24 cellular contexts compared by ENCODE assay signal in genomic region chr7:66804001-66804400, GRCh38.
A peak's percentile ranks its signal among the peaks of the same experiment; 100 is the strongest.
DNase-seq lines count a peak whose midpoint lies in the region; ATAC-seq and TF ChIP-seq lines count a peak whose summit lies in the region.
"Had no signal": no experiment of that assay in that cellular context is flagged by ENCODE, and none has a peak within 500 bp of the region (broad histone marks: within the 10 kb centered on the region; RNA-seq: fewer than 3 reads in every experiment).

No MANE protein-coding gene starts in this region.

- peak in 52 of 56 donors; percentile 12 to 73 (median 48) for TF ChIP-seq CTCF in dorsolateral prefrontal cortex (IDR thresholded peaks at IDR 0.05 in 54 of 56, conservative IDR thresholded peaks at IDR 0.05 in 2 of 56; ENCODE audit: low read depth in 1 of 56, partially characterized antibody in 56 of 56)

- ATAC-seq in stimulated activated memory B cell treated with anti-CD40 and anti-IgM and Interleukin-4, amounts not matched to agents 10 μg/mL and 1 μg/mL and 100 μg/mL, for 72 hours, result no peak
- ATAC-seq in GM21423 (IDR thresholded peaks at IDR 0.05; ENCODE audit: unreplicated experiment), result no peak
- ATAC-seq: effector memory CD8-positive, alpha-beta T cell; esophagus mucosa; GM23338; left lung; natural killer cell treated with Interleukin-12 subunit alpha and Interleukin-12 subunit beta and Interleukin-15 and Interleukin-18, amount 100 ng/mL, for 72 hours had no signal

- peak overlapping the region in 49 of 59 donors; percentile 26 to 90 (median 78) for H3K27ac ChIP-seq in dorsolateral prefrontal cortex
- H3K27ac ChIP-seq: left lung, thoracic aorta had no signal

- intact Hi-C loops in dorsolateral prefrontal cortex (cut with DNase I), result loop anchor here in 1 of 2 donors (10.0 kb wide), 1 partner anchor 139 kb away; no protein-coding TSS in a partner anchor

- H3K27me3 Mint-ChIP-seq in stimulated activated memory B cell treated with anti-CD40 and anti-IgM and Interleukin-4, amounts not matched to agents 10 μg/mL and 1 μg/mL and 100 μg/mL, for 72 hours, result no peaks in the 10 kb centered on the region
- H3K27me3 Mint-ChIP-seq: activated naive CD4-positive, alpha-beta T cell treated with anti-CD3 and anti-CD28 coated beads, Interleukin-2, amount 10 ng/mL, durations not matched to agents 7 days and 5 days; CD8-positive, alpha-beta memory T cell; effector memory CD8-positive, alpha-beta T cell; natural killer cell treated with Interleukin-12 subunit alpha and Interleukin-12 subunit beta and Interleukin-15 and Interleukin-18, amount 100 ng/mL, for 72 hours; progenitor cell of endocrine pancreas had no signal

- DNase-seq in SK-MEL-5 (ENCODE audit: low read depth, low spot score) (peak; percentile 17), dorsolateral prefrontal cortex (peak in 8 of 10 donors; percentile 35 to 71 (median 58)), iris pigment epithelial cell (ENCODE audit: low read depth) (peak; percentile 9), superior temporal gyrus (ENCODE audit: extremely low spot score) (peak; percentile 84), NOMO-1 treated with DMSO at 0.1 percent for 48 hours (lab: John Stamatoyannopoulos, UW; ENCODE audit: unreplicated experiment) (no peak)
- DNase-seq: activated naive CD4-positive, alpha-beta T cell treated with anti-CD3 and anti-CD28 coated beads, Interleukin-2, amount 10 ng/mL, durations not matched to agents 7 days and 5 days; CD8-positive, alpha-beta memory T cell; DMS53; effector memory CD8-positive, alpha-beta T cell; Kasumi-1; left lung; NCI-H1092; NCI-H1930; NCI-H226; NCI-H774; SHP77 treated with DMSO at 0.1 percent for 48 hours; T-helper 1 cell had no signal

- H3K27ac Mint-ChIP-seq in stimulated activated memory B cell treated with anti-CD40 and anti-IgM and Interleukin-4, amounts not matched to agents 10 μg/mL and 1 μg/mL and 100 μg/mL, for 72 hours, result no peak overlapping the region
- H3K27ac Mint-ChIP-seq: activated naive CD4-positive, alpha-beta T cell treated with anti-CD3 and anti-CD28 coated beads, Interleukin-2, amount 10 ng/mL, durations not matched to agents 7 days and 5 days; effector memory CD8-positive, alpha-beta T cell; GM23338; natural killer cell treated with Interleukin-12 subunit alpha and Interleukin-12 subunit beta and Interleukin-15 and Interleukin-18, amount 100 ng/mL, for 72 hours; progenitor cell of endocrine pancreas had no signal

- in situ Hi-C loops in SK-MEL-5 (cut with HindIII; ENCODE audit: low pct_unique_long_range_greater_than_20kb, low sequenced_read_pairs), result no loop called here

- peaks cover 75% of the 10 kb centered on the region for H3K36me3 Mint-ChIP-seq in stimulated activated memory B cell treated with anti-CD40 and anti-IgM and Interleukin-4, amounts not matched to agents 10 μg/mL and 1 μg/mL and 100 μg/mL, for 72 hours

- H3K9me3 Mint-ChIP-seq in stimulated activated memory B cell treated with anti-CD40 and anti-IgM and Interleukin-4, amounts not matched to agents 10 μg/mL and 1 μg/mL and 100 μg/mL, for 72 hours, result no peaks in the 10 kb centered on the region
- H3K9me3 Mint-ChIP-seq: activated naive CD4-positive, alpha-beta T cell treated with anti-CD3 and anti-CD28 coated beads, Interleukin-2, amount 10 ng/mL, durations not matched to agents 7 days and 5 days; CD8-positive, alpha-beta memory T cell; effector memory CD8-positive, alpha-beta T cell; GM23338; natural killer cell treated with Interleukin-12 subunit alpha and Interleukin-12 subunit beta and Interleukin-15 and Interleukin-18, amount 100 ng/mL, for 72 hours had no signal

- H3K4me3 ChIP-seq in dorsolateral prefrontal cortex, result peak overlapping the region in 7 of 59 donors; percentile 7 to 33 (median 17)
- H3K4me3 ChIP-seq: GM23338, left lung, thoracic aorta had no signal

- peaks cover 8% of the 10 kb centered on the region for H3K4me1 Mint-ChIP-seq in stimulated activated memory B cell treated with anti-CD40 and anti-IgM and Interleukin-4, amounts not matched to agents 10 μg/mL and 1 μg/mL and 100 μg/mL, for 72 hours
- H3K4me1 Mint-ChIP-seq: activated naive CD4-positive, alpha-beta T cell treated with anti-CD3 and anti-CD28 coated beads, Interleukin-2, amount 10 ng/mL, durations not matched to agents 7 days and 5 days; CD8-positive, alpha-beta memory T cell; GM23338 had no signal

- H3K4me3 Mint-ChIP-seq in stimulated activated memory B cell treated with anti-CD40 and anti-IgM and Interleukin-4, amounts not matched to agents 10 μg/mL and 1 μg/mL and 100 μg/mL, for 72 hours, result no peak overlapping the region
- H3K4me3 Mint-ChIP-seq: activated naive CD4-positive, alpha-beta T cell treated with anti-CD3 and anti-CD28 coated beads, Interleukin-2, amount 10 ng/mL, durations not matched to agents 7 days and 5 days; effector memory CD8-positive, alpha-beta T cell; GM23338; natural killer cell treated with Interleukin-12 subunit alpha and Interleukin-12 subunit beta and Interleukin-15 and Interleukin-18, amount 100 ng/mL, for 72 hours had no signal

- H3K27me3 ChIP-seq in dorsolateral prefrontal cortex, result no peaks in the 10 kb centered on the region
- H3K27me3 ChIP-seq: left lung had no signal
